In genomic region chr17:63039342-63039741, GRCh38 we compare ENCODE assay signal across 12 cellular contexts.
DNase-seq lines count a peak whose midpoint lies in the region; ATAC-seq and TF ChIP-seq lines count a peak whose summit lies in the region.
"Had no signal": no experiment of that assay in that cellular context is flagged by ENCODE, and none has a peak within 500 bp of the region (broad histone marks: within the 10 kb centered on the region; RNA-seq: fewer than 3 reads in every experiment).

No MANE protein-coding gene starts in this region.

- no peak for TF ChIP-seq CTCF in dorsolateral prefrontal cortex (IDR thresholded peaks at IDR 0.05 in 54 of 56, conservative IDR thresholded peaks at IDR 0.05 in 2 of 56; ENCODE audit: low read depth in 1 of 56, partially characterized antibody in 56 of 56)

- H3K27me3 Mint-ChIP-seq in activated CD4-positive, alpha-beta T cell treated with anti-CD3 and anti-CD28 coated beads for 36 hours = no peaks in the 10 kb centered on the region

- H3K4me3 Mint-ChIP-seq in activated CD4-positive, alpha-beta T cell treated with anti-CD3 and anti-CD28 coated beads for 36 hours = no peak overlapping the region
- H3K4me3 Mint-ChIP-seq: memory B cell had no signal

- no peaks in the 10 kb centered on the region for H3K9me3 Mint-ChIP-seq in activated CD4-positive, alpha-beta T cell treated with anti-CD3 and anti-CD28 coated beads for 36 hours (ENCODE audit: low read depth)

- H3K36me3 Mint-ChIP-seq in activated CD4-positive, alpha-beta T cell treated with anti-CD3 and anti-CD28 coated beads for 36 hours (ENCODE audit: low read depth) = no peaks in the 10 kb centered on the region

- no peak overlapping the region for H3K27ac Mint-ChIP-seq in activated CD4-positive, alpha-beta T cell treated with anti-CD3 and anti-CD28 coated beads for 36 hours
- H3K27ac Mint-ChIP-seq: memory B cell had no signal

- intact Hi-C loops in activated CD4-positive, alpha-beta T cell treated with anti-CD3 and anti-CD28 coated beads for 36 hours (cut with DNase I, micrococcal nuclease) = no loop called here
- intact Hi-C loops in dorsolateral prefrontal cortex (cut with DNase I) = no loop called here

- peak overlapping the region in 57 of 59 donors; percentile 9 to 56 (median 38) for H3K4me3 ChIP-seq in dorsolateral prefrontal cortex
- H3K4me3 ChIP-seq: thoracic aorta had no signal

- H3K27me3 ChIP-seq in dorsolateral prefrontal cortex = no peaks in the 10 kb centered on the region
- H3K27me3 ChIP-seq: heart right ventricle had no signal

- DNase-seq in activated CD4-positive, alpha-beta T cell treated with anti-CD3 and anti-CD28 coated beads for 36 hours = peak; percentile 4
- no peak for DNase-seq in activated CD4-positive, alpha-beta T cell treated with anti-CD3 and anti-CD28 coated beads, Interleukin-2, amount 50 U/mL, for 48 hours
- peak; percentile 79 for DNase-seq in NCI-H510A treated with DMSO at 0.1 percent for 48 hours (lab: John Stamatoyannopoulos, UW)
- DNase-seq in dorsolateral prefrontal cortex = peak in 1 of 10 donors; percentile 16
- peak; percentile 65 for DNase-seq in pons (ENCODE audit: low spot score)
- no peak for DNase-seq in HPDE6-E6E7 (ENCODE audit: extremely low spot score)
- DNase-seq: activated CD4-positive, alpha-beta T cell treated with anti-CD3 and anti-CD28 coated beads, Interleukin-2, amount 50 U/mL, for 1 hour; heart right ventricle had no signal

- CTCF ChIA-PET in activated CD4-positive, alpha-beta T cell treated with anti-CD3 and anti-CD28 coated beads for 36 hours (lab: Charles Lee) = no interaction called here

- peak overlapping the region in 11 of 59 donors; percentile 2 to 50 (median 34) for H3K27ac ChIP-seq in dorsolateral prefrontal cortex
- H3K27ac ChIP-seq: heart right ventricle, thoracic aorta had no signal

- peaks cover 20% of the 10 kb centered on the region for H3K4me1 Mint-ChIP-seq in activated CD4-positive, alpha-beta T cell treated with anti-CD3 and anti-CD28 coated beads for 36 hours

- no peak for ATAC-seq in activated CD4-positive, alpha-beta T cell treated with anti-CD3 and anti-CD28 coated beads for 36 hours
- ATAC-seq in HG02623 (IDR thresholded peaks at IDR 0.05; ENCODE audit: unreplicated experiment) = no peak
- no peak for ATAC-seq in GM18909 (IDR thresholded peaks at IDR 0.05; ENCODE audit: poor library complexity, unreplicated experiment)
- ATAC-seq: heart right ventricle had no signal

- POLR2A ChIA-PET in activated CD4-positive, alpha-beta T cell treated with anti-CD3 and anti-CD28 coated beads for 36 hours (lab: Charles Lee) = no interaction called here

Comparison
In these comparisons a context has a peak if more than half of its experiments do, and no peak if none do; other contexts are left out.
1. DNase-seq: peak in activated CD4-positive, alpha-beta T cell treated with anti-CD3 and anti-CD28 coated beads for 36 hours (single experiment), NCI-H510A treated with DMSO at 0.1 percent for 48 hours (single experiment) and pons (single experiment); none in activated CD4-positive, alpha-beta T cell treated with anti-CD3 and anti-CD28 coated beads, Interleukin-2, amount 50 U/mL, for 48 hours (0 of 2) and HPDE6-E6E7 (single experiment).